Comparison of ENCODE assay signal across 24 cellular contexts in the genomic region with DNA sequence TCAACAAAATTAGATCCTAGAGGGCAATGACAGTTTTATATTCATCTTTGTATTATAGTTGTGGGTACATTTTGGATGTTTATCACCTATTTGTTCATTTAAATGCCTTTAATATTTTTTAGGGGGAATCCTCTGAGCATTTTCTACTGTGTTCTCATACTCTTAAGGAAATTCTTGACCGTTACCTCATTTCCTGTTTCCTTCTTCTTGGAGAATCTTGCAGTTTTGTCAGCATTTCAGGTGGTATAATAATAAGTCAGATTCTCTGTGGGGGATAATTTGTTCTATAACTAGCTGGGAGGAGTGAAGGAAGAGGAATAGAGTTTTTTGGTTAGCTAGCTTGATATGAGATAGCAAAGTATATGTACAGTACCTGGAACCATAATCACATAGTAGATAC. TPM values are rescaled to one million over a fixed set of nuclear protein-coding genes. Genes with fewer than 3 reads are reported as not detected.
DNase-seq lines count a peak whose midpoint lies in the region; ATAC-seq and TF ChIP-seq lines count a peak whose summit lies in the region.
"Had no signal": no experiment of that assay in that cellular context is flagged by ENCODE, and none has a peak within 500 bp of the region (broad histone marks: within the 10 kb centered on the region; RNA-seq: fewer than 3 reads in every experiment).

No MANE protein-coding gene starts in this region.

- peak overlapping the region in 1 of 3 donors; percentile 12 for H3K4me3 Mint-ChIP-seq in T-cell
- H3K4me3 Mint-ChIP-seq: CD8-positive, alpha-beta memory T cell; stimulated activated effector memory CD8-positive, alpha-beta T cell treated with anti-CD3 and anti-CD28 coated beads, Interleukin-12 subunit alpha, Interleukin-12 subunit beta, amount 100 ng/mL, for 72 hours had no signal

- POLR2A ChIA-PET in OCI-LY7 (lab: Charles Lee) (interaction anchor here (1.8 kb wide), 1 partner anchor 14 kb away, joined by 7 read pairs; a partner anchor contains a TSS), T-cell (lab: Charles Lee) (no interaction called here)

- H3K4me3 ChIP-seq in BLaER1 treated with 17β-estradiol and CSF1 and Interleukin-3, amounts not matched to agents 10 nM and 100 nM: no peak overlapping the region
- no peak overlapping the region for H3K4me3 ChIP-seq in OCI-LY7 (ENCODE audit: low read depth, low read length, poor library complexity, severe bottlenecking)
- H3K4me3 ChIP-seq in fibroblast of mammary gland (ENCODE audit: control insufficient read depth, low read depth, low read length): no peak overlapping the region
- H3K4me3 ChIP-seq: thoracic aorta had no signal

- CTCF ChIA-PET in OCI-LY7 (lab: Charles Lee; ENCODE audit: unreplicated experiment): no interaction called here
- CTCF ChIA-PET in T-cell (lab: Charles Lee): no interaction called here

- H3K9ac ChIP-seq in BLaER1 treated with 17β-estradiol and CSF1 and Interleukin-3, amounts not matched to agents 10 nM and 100 nM: no peak overlapping the region

- no peak overlapping the region for H3K27ac ChIP-seq in BLaER1 treated with 17β-estradiol and CSF1 and Interleukin-3, amounts not matched to agents 10 nM and 100 nM
- H3K27ac ChIP-seq in OCI-LY7 (ENCODE audit: low read depth, low read length, poor library complexity, severe bottlenecking): no peak overlapping the region
- H3K27ac ChIP-seq: thoracic aorta had no signal

- H3K27ac Mint-ChIP-seq in T-cell: no peak overlapping the region
- H3K27ac Mint-ChIP-seq: stimulated activated effector memory CD8-positive, alpha-beta T cell treated with anti-CD3 and anti-CD28 coated beads, Interleukin-12 subunit alpha, Interleukin-12 subunit beta, amount 100 ng/mL, for 72 hours had no signal

- peaks cover 0 to 4% (median 0%) of the 10 kb centered on the region in 11 experiments; a peak in 3 of 22 replicates for H3K36me3 ChIP-seq in BLaER1 treated with 17β-estradiol and CSF1 and Interleukin-3, amounts not matched to agents 10 nM and 100 nM
- H3K36me3 ChIP-seq in OCI-LY7 (ENCODE audit: insufficient read depth, low read length): no peaks in the 10 kb centered on the region
- H3K36me3 ChIP-seq: thoracic aorta had no signal

- H3K79me2 ChIP-seq in OCI-LY7 (ENCODE audit: insufficient read depth, low read depth, low read length): peaks cover 39% of the 10 kb centered on the region; the same call in 1 of the 2 replicates

- H3K9me2 ChIP-seq in OCI-LY7 (ENCODE audit: insufficient read depth, low read length): 0 out of 2 replicates have a peak, but pooled peaks cover 3% of the 10 kb centered on the region

- peaks cover 58 to 83% (median 62%) of the 10 kb centered on the region in 3 donors for H3K4me1 Mint-ChIP-seq in T-cell

- H2AFZ ChIP-seq in OCI-LY7 (ENCODE audit: low read length): no peak overlapping the region

- intact Hi-C loops in OCI-LY7 (cut with micrococcal nuclease; ENCODE audit: unreplicated experiment): no loop called here

- H3K9me3 ChIP-seq in BLaER1 treated with 17β-estradiol and CSF1 and Interleukin-3, amounts not matched to agents 10 nM and 100 nM (replicated peaks in 1 of 11): no peaks in the 10 kb centered on the region
- H3K9me3 ChIP-seq in OCI-LY7 (ENCODE audit: low read length): no peaks in the 10 kb centered on the region
- H3K9me3 ChIP-seq: thoracic aorta had no signal

- peak; percentile 27 for ATAC-seq in HG02678 (IDR thresholded peaks at IDR 0.05; ENCODE audit: unreplicated experiment)
- no peak for ATAC-seq in T-cell (replicated peaks in 1 of 4)
- ATAC-seq: HepG2; right cardiac atrium; Right ventricle myocardium inferior; stimulated activated effector memory CD8-positive, alpha-beta T cell treated with anti-CD3 and anti-CD28 coated beads, Interleukin-12 subunit alpha, Interleukin-12 subunit beta, amount 100 ng/mL, for 72 hours had no signal

- no peak for TF ChIP-seq CTCF in OCI-LY7 (conservative IDR thresholded peaks at IDR 0.05; ENCODE audit: low read length)
- TF ChIP-seq CTCF in fibroblast of mammary gland (conservative IDR thresholded peaks at IDR 0.05; ENCODE audit: control insufficient read depth, insufficient read depth, low read depth, low read length): no peak

- no TSS peak for BruUV-seq in OCI-LY7 (replicated peaks; lab: Mats Ljungman, UMichigan)

- peaks cover 0 to 11% (median 8%) of the 10 kb centered on the region in 10 experiments; a peak in 14 of 20 replicates for H3K4me1 ChIP-seq in BLaER1 treated with 17β-estradiol and CSF1 and Interleukin-3, amounts not matched to agents 10 nM and 100 nM
- peaks cover 8% of the 10 kb centered on the region for H3K4me1 ChIP-seq in OCI-LY7 (ENCODE audit: insufficient read depth, low read length, poor library complexity, severe bottlenecking)

- no peaks in the 10 kb centered on the region for H3K27me3 ChIP-seq in BLaER1 treated with 17β-estradiol and CSF1 and Interleukin-3, amounts not matched to agents 10 nM and 100 nM

- DNase-seq in OCI-LY7 (ENCODE audit: low spot score): no peak
- DNase-seq in fibroblast of mammary gland (ENCODE audit: low read depth): peak; percentile 22
- no peak for DNase-seq in RKO (ENCODE audit: low spot score)
- DNase-seq in HT-29 (ENCODE audit: low spot score): no peak
- DNase-seq in T-cell: no peak
- DNase-seq in SIG-M5 (lab: John Stamatoyannopoulos, UW): no peak
- DNase-seq: activated CD4-positive, alpha-beta T cell treated with anti-CD3 and anti-CD28 coated beads, Interleukin-2, amount 50 U/mL, for 4 hours; activated naive CD4-positive, alpha-beta T cell treated with Interleukin-2 at 50 U/mL for 16 hours; aorta; CD8-positive, alpha-beta memory T cell; DMS79; GOT3; hippocampal formation; islet precursor cell; mammary epithelial cell; NCI-H1694; nucleus accumbens; right cardiac atrium had no signal

- H3K4me2 ChIP-seq in BLaER1 treated with 17β-estradiol and CSF1 and Interleukin-3, amounts not matched to agents 10 nM and 100 nM: peak overlapping the region in 7 of 11 experiments; percentile 16 to 49 (median 22); a peak in 10 of 22 replicates
- 0 out of 2 replicates have a peak overlapping the region, but pooled peaks have one; percentile 11 for H3K4me2 ChIP-seq in OCI-LY7 (ENCODE audit: low read length)

- peaks cover 0 to 63% (median 7%) of the 10 kb centered on the region in 11 experiments; a peak in 7 of 22 replicates for H4K20me1 ChIP-seq in BLaER1 treated with 17β-estradiol and CSF1 and Interleukin-3, amounts not matched to agents 10 nM and 100 nM
- peaks cover 5% of the 10 kb centered on the region; the same call in 1 of the 2 replicates for H4K20me1 ChIP-seq in OCI-LY7 (ENCODE audit: insufficient read depth, low read length)

- H3K36me3 Mint-ChIP-seq in T-cell: peaks cover 20% of the 10 kb centered on the region
- H3K36me3 Mint-ChIP-seq: stimulated activated effector memory CD8-positive, alpha-beta T cell treated with anti-CD3 and anti-CD28 coated beads, Interleukin-12 subunit alpha, Interleukin-12 subunit beta, amount 100 ng/mL, for 72 hours had no signal

- H3K27me3 Mint-ChIP-seq in T-cell: no peaks in the 10 kb centered on the region
- H3K27me3 Mint-ChIP-seq: CD8-positive, alpha-beta memory T cell had no signal

- no peaks in the 10 kb centered on the region for H3K9me3 Mint-ChIP-seq in T-cell
- H3K9me3 Mint-ChIP-seq: CD8-positive, alpha-beta memory T cell; stimulated activated effector memory CD8-positive, alpha-beta T cell treated with anti-CD3 and anti-CD28 coated beads, Interleukin-12 subunit alpha, Interleukin-12 subunit beta, amount 100 ng/mL, for 72 hours had no signal

RNA-seq across cellular contexts. Expression of a gene that starts 14.0 kb away (rescaled TPM):
- total RNA-seq in OCI-LY7 (2014; rRNA removed; shearing (Covaris generic)): 36.8 and 71.3 TPM in 2 replicates
- 31.9 and 33.2 TPM in 2 replicates for total RNA-seq in OCI-LY7 (2022)
- 47.7 and 50.7 TPM in 2 replicates for total RNA-seq in HT-29 (2014; rRNA removed; shearing (Covaris generic))
- total RNA-seq in T-cell: 1 to 10 TPM; 6.6 to 9.9 (median 9.4) TPM
